16 cellular contexts compared by ENCODE assay signal in the genomic region with DNA sequence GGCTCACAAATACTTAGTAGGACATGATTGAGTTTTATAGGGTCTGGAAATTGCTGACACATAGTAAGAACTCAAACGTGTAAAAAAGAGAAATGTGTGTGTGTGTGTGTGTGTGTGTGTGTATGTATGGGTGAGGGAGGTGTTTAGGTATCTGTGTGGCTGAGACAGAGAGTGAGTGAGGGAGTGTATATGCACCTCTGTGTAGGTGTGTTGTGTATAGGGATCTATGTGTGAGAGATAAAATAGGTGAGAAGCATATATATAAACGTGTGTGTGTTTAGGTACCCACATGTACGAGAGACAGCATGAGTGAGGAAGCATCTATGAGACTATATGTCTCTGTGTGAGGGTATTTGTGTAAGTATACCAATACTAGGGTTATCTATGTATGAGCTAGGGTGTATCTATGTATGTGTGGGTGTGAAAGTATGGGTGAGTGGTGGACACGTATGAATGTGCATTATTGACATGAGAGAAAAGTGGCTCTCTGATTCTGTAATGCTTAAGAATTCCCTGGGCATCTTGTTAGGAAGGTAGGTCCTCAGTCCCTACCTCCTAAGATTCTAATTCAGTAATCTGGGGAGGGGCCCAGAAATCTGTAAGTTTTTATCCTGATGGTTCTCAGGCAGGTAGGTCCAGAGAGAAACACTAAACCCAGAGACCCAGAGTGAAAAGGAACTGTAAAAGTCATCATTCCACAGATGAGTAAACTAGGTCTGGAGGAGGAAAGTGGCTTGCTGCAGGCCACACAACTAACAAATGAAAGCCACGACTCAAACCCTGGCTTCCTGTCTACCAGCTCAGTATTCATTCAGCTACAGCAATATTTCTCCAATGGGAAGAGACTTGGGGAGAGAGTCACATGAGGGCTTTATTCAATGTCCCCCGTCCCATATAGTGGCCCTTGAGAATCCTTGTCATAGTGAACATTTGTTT.
DNase-seq lines count a peak whose midpoint lies in the region; ATAC-seq, FAIRE-seq and TF ChIP-seq lines count a peak whose summit lies in the region.
"Had no signal": no experiment of that assay in that cellular context is flagged by ENCODE, and none has a peak within 500 bp of the region (broad histone marks: within the 10 kb centered on the region; RNA-seq: fewer than 3 reads in every experiment).

No MANE protein-coding gene starts in this region.

- FAIRE-seq in GM12891 (lab: Jason Lieb, UNC), result peak; percentile 28
- FAIRE-seq: G401.6, HTR-8/SVneo, islet of Langerhans had no signal

- TF ChIP-seq POLR2A in GM12891 (IDR thresholded peaks at IDR 0.05; ENCODE audit: low read depth, low read length), result no peak

- H3K4me3 ChIP-seq in brain microvascular endothelial cell (ENCODE audit: low read depth, low read length), result no peak overlapping the region
- H3K4me3 ChIP-seq: thoracic aorta had no signal

- H3K36me3 ChIP-seq in brain microvascular endothelial cell (replicated peaks), result no peaks in the 10 kb centered on the region
- H3K36me3 ChIP-seq: thoracic aorta had no signal

- no peak for TF ChIP-seq CTCF in brain microvascular endothelial cell (IDR thresholded peaks at IDR 0.05; ENCODE audit: low read depth, low read length, missing control alignments)

- peak; percentile 72 for ATAC-seq in GM18907 (IDR thresholded peaks at IDR 0.05; ENCODE audit: unreplicated experiment)
- peak; percentile 79 for ATAC-seq in HG02610 (IDR thresholded peaks at IDR 0.05; ENCODE audit: unreplicated experiment)
- ATAC-seq in HG03565 (IDR thresholded peaks at IDR 0.05; ENCODE audit: unreplicated experiment), result peak; percentile 71

- H3K27me3 ChIP-seq in brain microvascular endothelial cell (replicated peaks), result no peaks in the 10 kb centered on the region

- H3K27ac ChIP-seq in brain microvascular endothelial cell, result no peak overlapping the region
- H3K27ac ChIP-seq: thoracic aorta had no signal

- DNase-seq in GM12891 (ENCODE audit: insufficient read length, low spot score) (no peak), occipital lobe (lab: John Stamatoyannopoulos, UW) (no peak), NCI-H1436 treated with DMSO at 0.1 percent for 48 hours (lab: John Stamatoyannopoulos, UW) (no peak), NCI-H2196 treated with DMSO at 0.1 percent for 48 hours (lab: John Stamatoyannopoulos, UW; ENCODE audit: unreplicated experiment) (no peak), brain microvascular endothelial cell (no peak)
- DNase-seq: activated CD4-positive, alpha-beta memory T cell treated with anti-CD3 and anti-CD28 coated beads for 36 hours; HCEC 1CT; mesenchymal stem cell; NCI-H524 treated with DMSO at 0.1 percent for 48 hours had no signal

- in situ Hi-C loops in brain microvascular endothelial cell (cut with HindIII; ENCODE audit: low pct_ligation_motif_present, low sequenced_read_pairs), result no loop called here

TF ChIP-seq in GM12891, 5 proteins besides CTCF, POLR2A, EP300 and RAD21:
- TF ChIP-seq SPI1 (IDR thresholded peaks at IDR 0.05; ENCODE audit: low read depth, low read length), result 0 out of 2 replicates have a peak, but pooled peaks have one; percentile 25
- no peak for TF ChIP-seq POU2F2 (IDR thresholded peaks at IDR 0.05; ENCODE audit: low read depth, low read length)
